32 cellular contexts compared by ENCODE assay signal in the genomic region with DNA sequence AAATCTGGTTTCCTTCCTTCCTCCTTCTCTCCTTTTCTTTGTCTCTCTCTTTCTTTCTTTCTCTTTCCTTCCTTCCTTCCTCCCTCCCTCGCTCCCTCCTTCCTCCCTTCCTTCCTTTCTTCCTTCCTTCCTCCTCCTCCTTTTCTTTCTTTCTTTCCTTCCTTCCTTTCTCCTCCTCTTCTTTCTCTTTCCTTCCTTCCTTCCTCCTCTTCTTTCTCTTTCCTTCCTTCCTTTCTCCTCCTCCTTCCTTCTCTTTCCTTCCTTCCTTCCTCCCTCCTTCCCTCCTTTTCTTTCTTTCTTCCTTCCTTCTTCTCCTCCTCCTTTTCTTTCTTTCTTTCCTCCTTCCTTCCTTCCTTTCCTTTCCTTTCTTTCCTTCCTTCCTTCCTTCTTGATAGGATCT.
"Had no signal": no experiment of that assay in that cellular context is flagged by ENCODE, and none has a peak within 500 bp of the region (broad histone marks: within the 10 kb centered on the region; RNA-seq: fewer than 3 reads in every experiment).

No MANE protein-coding gene starts in this region.

- H3K4me3 ChIP-seq: ascending aorta, cardiac muscle cell had no signal

- H3K27ac ChIP-seq: ascending aorta, cardiac muscle cell, VCaP had no signal

- H3K9me3 ChIP-seq: ascending aorta had no signal

- ATAC-seq: activated CD4-positive, alpha-beta T cell treated with anti-CD3 and anti-CD28 coated beads for 36 hours; activated CD4-positive, CD25-positive, alpha-beta regulatory T cell treated with anti-CD3 and anti-CD28 coated beads, Interleukin-2, amount 50 U/mL, for 24 hours; activated CD8-positive, alpha-beta memory T cell treated with anti-CD3 and anti-CD28 coated beads, Interleukin-2, amount 10 ng/mL, durations not matched to agents 7 days and 5 days; activated CD8-positive, alpha-beta T cell treated with anti-CD3 and anti-CD28 coated beads, Interleukin-2, amount 10 ng/mL, durations not matched to agents 7 days and 5 days; activated naive CD8-positive, alpha-beta T cell treated with anti-CD3 and anti-CD28 coated beads, Interleukin-2, amount 50 U/mL, for 24 hours had no signal

- H3K27me3 ChIP-seq: ascending aorta, cardiac muscle cell had no signal

- H3K4me1 ChIP-seq: ascending aorta had no signal

- DNase-seq: activated CD4-positive, alpha-beta memory T cell treated with anti-CD3 and anti-CD28 coated beads, Interleukin-2, amount 10 ng/mL, durations not matched to agents 7 days and 5 days; activated CD4-positive, alpha-beta T cell treated with anti-CD3 and anti-CD28 coated beads for 1 hour; activated CD4-positive, alpha-beta T cell treated with anti-CD3 and anti-CD28 coated beads for 36 hours; activated CD4-positive, alpha-beta T cell treated with anti-CD3 and anti-CD28 coated beads for 48 hours; activated CD4-positive, alpha-beta T cell treated with anti-CD3 and anti-CD28 coated beads, Interleukin-2, amount 10 ng/mL, durations not matched to agents 7 days and 5 days; activated CD4-positive, alpha-beta T cell treated with anti-CD3 and anti-CD28 coated beads, Interleukin-2, amount 50 U/mL, for 48 hours; activated CD4-positive, CD25-positive, alpha-beta regulatory T cell; activated CD8-positive, alpha-beta memory T cell treated with anti-CD3 and anti-CD28 coated beads for 24 hours; activated CD8-positive, alpha-beta memory T cell treated with anti-CD3 and anti-CD28 coated beads, Interleukin-2, amount 10 ng/mL, durations not matched to agents 7 days and 5 days; activated CD8-positive, alpha-beta memory T cell treated with anti-CD3 and anti-CD28 coated beads, Interleukin-2, amount 50 U/mL, for 48 hours; activated CD8-positive, alpha-beta T cell treated with anti-CD3 and anti-CD28 coated beads, Interleukin-2, amount 10 ng/mL, durations not matched to agents 7 days and 5 days; activated effector memory CD4-positive, alpha-beta T cell treated with Interleukin-2 at 50 U/mL for 16 hours; activated gamma-delta T cell; activated naive CD4-positive, alpha-beta T cell treated with anti-CD3 and anti-CD28 coated beads, Interleukin-2, amount 10 ng/mL, durations not matched to agents 7 days and 5 days; activated naive CD4-positive, alpha-beta T cell treated with Interleukin-2 at 50 U/mL for 16 hours; activated naive CD8-positive, alpha-beta T cell treated with anti-CD3 and anti-CD28 coated beads, Interleukin-2, amount 10 ng/mL, durations not matched to agents 7 days and 5 days; activated naive CD8-positive, alpha-beta T cell treated with anti-CD3 and anti-CD28 coated beads, Interleukin-2, amount 50 U/mL, for 24 hours; activated T-cell treated with anti-CD3 and anti-CD28 coated beads, Interleukin-2, amount 50 U/mL, for 24 hours; activated T-cell treated with anti-CD3 and anti-CD28 coated beads, Interleukin-2, amount 50 U/mL, for 48 hours; amygdala; anterior cingulate cortex; caudate nucleus; cerebellar nuclear complex; T-helper 1 cell; T-helper 2 cell; T-helper 9 cell had no signal

- H3K36me3 ChIP-seq: ascending aorta, cardiac muscle cell had no signal

- FAIRE-seq: bronchial epithelial cell, TTC549 had no signal
